In genomic region chr1:210558302-210558701, GRCh38 we compare ENCODE assay signal across 15 cellular contexts.
DNase-seq lines count a peak whose midpoint lies in the region; ATAC-seq and TF ChIP-seq lines count a peak whose summit lies in the region.
"Had no signal": no experiment of that assay in that cellular context is flagged by ENCODE, and none has a peak within 500 bp of the region (broad histone marks: within the 10 kb centered on the region; RNA-seq: fewer than 3 reads in every experiment).

No MANE protein-coding gene starts in this region.

- no peak overlapping the region for H3K27ac Mint-ChIP-seq in T-helper 2 cell treated with Interferon-gamma antibody and Interleukin-4, amounts not matched to agents 5 μg/mL and 100 μg/mL, for 36 hours
- H3K27ac Mint-ChIP-seq: dendritic cell treated with granulocyte-macrophage colony-stimulating factor and Interleukin-4, amounts not matched to agents 40 ng/mL and 50 ng/mL, for 4 days; natural killer cell had no signal

- H3K4me3 Mint-ChIP-seq in T-helper 2 cell treated with Interferon-gamma antibody and Interleukin-4, amounts not matched to agents 5 μg/mL and 100 μg/mL, for 36 hours, result no peak overlapping the region
- H3K4me3 Mint-ChIP-seq: dendritic cell treated with granulocyte-macrophage colony-stimulating factor and Interleukin-4, amounts not matched to agents 40 ng/mL and 50 ng/mL, for 4 days; natural killer cell had no signal

- no peaks in the 10 kb centered on the region for H3K9me3 Mint-ChIP-seq in T-helper 2 cell treated with Interferon-gamma antibody and Interleukin-4, amounts not matched to agents 5 μg/mL and 100 μg/mL, for 36 hours
- H3K9me3 Mint-ChIP-seq: dendritic cell treated with granulocyte-macrophage colony-stimulating factor and Interleukin-4, amounts not matched to agents 40 ng/mL and 50 ng/mL, for 4 days; natural killer cell had no signal

- H3K9me3 ChIP-seq in heart right ventricle, result no peaks in the 10 kb centered on the region

- no peaks in the 10 kb centered on the region for H3K4me1 Mint-ChIP-seq in T-helper 2 cell treated with Interferon-gamma antibody and Interleukin-4, amounts not matched to agents 5 μg/mL and 100 μg/mL, for 36 hours (ENCODE audit: low read depth)
- H3K4me1 Mint-ChIP-seq: natural killer cell had no signal

- ATAC-seq in heart right ventricle (peak in 5 of 8 donors; percentile 54 to 68 (median 61)), HG03196 (IDR thresholded peaks at IDR 0.05; ENCODE audit: unreplicated experiment) (no peak), HG03521 (IDR thresholded peaks at IDR 0.05; ENCODE audit: unreplicated experiment) (no peak)
- ATAC-seq: natural killer cell had no signal

- H3K4me1 ChIP-seq in heart right ventricle, result peaks cover 0 to 12% (median 10%) of the 10 kb centered on the region in 9 donors

- no peaks in the 10 kb centered on the region for H3K27me3 Mint-ChIP-seq in T-helper 2 cell treated with Interferon-gamma antibody and Interleukin-4, amounts not matched to agents 5 μg/mL and 100 μg/mL, for 36 hours (ENCODE audit: low read depth)
- H3K27me3 Mint-ChIP-seq: dendritic cell treated with granulocyte-macrophage colony-stimulating factor and Interleukin-4, amounts not matched to agents 40 ng/mL and 50 ng/mL, for 4 days had no signal

- intact Hi-C loops in heart right ventricle (cut with DNase I), result no loop called here

- H3K4me3 ChIP-seq in heart right ventricle, result no peak overlapping the region
- H3K4me3 ChIP-seq: smooth muscle cell had no signal

- DNase-seq in A172 (ENCODE audit: low spot score) (peak; percentile 40), HEK293T (ENCODE audit: extremely low spot score) (peak; percentile 26), OCI-M1 (lab: John Stamatoyannopoulos, UW) (peak; percentile 94), heart right ventricle (peak; percentile 45 to 60), 8988T (no peak)
- no peak for DNase-seq in T-helper 2 cell treated with Interferon-gamma antibody and Interleukin-4, amounts not matched to agents 5 μg/mL and 100 μg/mL, for 36 hours (ENCODE audit: low spot score)
- DNase-seq: activated CD4-positive, alpha-beta T cell treated with anti-CD3 and anti-CD28 coated beads, Interleukin-2, amount 50 U/mL, for 48 hours; activated naive CD4-positive, alpha-beta T cell treated with Interleukin-2 at 50 U/mL for 16 hours; GDM1; natural killer cell; NCI-H524 treated with DMSO at 0.1 percent for 48 hours had no signal

- POLR2A ChIA-PET in HEK293T (lab: Yijun Ruan, JAX), result no interaction called here

- CTCF ChIA-PET in HEK293T (lab: Yijun Ruan, JAX), result no interaction called here

- H3K36me3 Mint-ChIP-seq in T-helper 2 cell treated with Interferon-gamma antibody and Interleukin-4, amounts not matched to agents 5 μg/mL and 100 μg/mL, for 36 hours (ENCODE audit: low read depth), result no peaks in the 10 kb centered on the region
- H3K36me3 Mint-ChIP-seq: natural killer cell had no signal

- H3K36me3 ChIP-seq in heart right ventricle, result no peaks in the 10 kb centered on the region

- H3K27ac ChIP-seq in heart right ventricle, result no peak overlapping the region

- WGBS in heart right ventricle, 2 donors, result 4 to 14% methylated on average over 1 of the region's 1 CpG

- H3K27me3 ChIP-seq in heart right ventricle, result no peaks in the 10 kb centered on the region

- no peak for TF ChIP-seq CTCF in heart right ventricle (IDR thresholded peaks at IDR 0.05)

TF ChIP-seq in HEK293T, 16 proteins besides CTCF, POLR2A, EP300 and RAD21:
- TF ChIP-seq ELF4 (IDR thresholded peaks at IDR 0.05) (no peak), CTBP1 (IDR thresholded peaks at IDR 0.05; ENCODE audit: borderline replicate concordance) (no peak), SP1 (IDR thresholded peaks at IDR 0.05) (no peak), BHLHE40 (IDR thresholded peaks at IDR 0.05; ENCODE audit: borderline replicate concordance) (no peak), SUZ12 (IDR thresholded peaks at IDR 0.05) (no peak), FOXM1 (IDR thresholded peaks at IDR 0.05; ENCODE audit: borderline replicate concordance) (no peak), TARDBP (IDR thresholded peaks at IDR 0.05) (no peak), ARNT (IDR thresholded peaks at IDR 0.05) (no peak), LEF1 (IDR thresholded peaks at IDR 0.05; ENCODE audit: borderline replicate concordance) (no peak), FOXA1 (IDR thresholded peaks at IDR 0.05) (no peak), ZNF384 (IDR thresholded peaks at IDR 0.05) (no peak), HDGF (IDR thresholded peaks at IDR 0.05; ENCODE audit: borderline replicate concordance) (no peak), PKNOX1 (IDR thresholded peaks at IDR 0.05) (no peak), FOXK2 (IDR thresholded peaks at IDR 0.05) (no peak), L3MBTL2 (conservative IDR thresholded peaks at IDR 0.05) (no peak), NFRKB (IDR thresholded peaks at IDR 0.05) (no peak)
TF ChIP-seq in HEK293T: peak in this region for 0.

Comparison
In these comparisons a context has a peak if more than half of its experiments do, and no peak if none do; other contexts are left out.
1. DNase-seq: peak in A172 (single experiment), HEK293T (single experiment), OCI-M1 (single experiment) and heart right ventricle (2 of 2); none in 8988T (single experiment) and T-helper 2 cell treated with Interferon-gamma antibody and Interleukin-4, amounts not matched to agents 5 μg/mL and 100 μg/mL, for 36 hours (single experiment).
2. ATAC-seq: peak in heart right ventricle (5 of 8); none in HG03196 (single experiment) and HG03521 (single experiment).